In the genomic region with DNA sequence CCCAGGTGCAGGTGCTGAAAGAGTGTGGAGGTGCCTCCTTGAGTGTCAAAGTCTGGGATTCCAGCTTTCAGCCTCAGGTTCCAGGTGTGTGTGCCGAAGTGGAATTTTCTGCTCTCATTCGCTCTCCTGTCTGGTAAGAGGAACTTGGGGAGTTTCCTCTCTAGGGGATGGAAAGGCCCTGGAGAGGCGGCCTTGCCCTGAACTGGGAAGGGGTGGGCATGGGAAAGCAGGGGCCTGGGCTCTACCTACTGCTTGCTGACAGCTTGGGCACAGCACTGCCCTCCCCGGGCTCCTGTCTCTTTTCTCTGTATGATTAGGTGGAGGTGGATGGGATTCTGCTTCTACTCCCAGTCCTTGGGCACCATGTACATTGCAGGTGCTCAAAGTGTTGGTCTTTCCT, we compare ENCODE assay signal across 7 cellular contexts.
"Had no signal": no experiment of that assay in that cellular context is flagged by ENCODE, and none has a peak within 500 bp of the region (broad histone marks: within the 10 kb centered on the region; RNA-seq: fewer than 3 reads in every experiment).

No MANE protein-coding gene starts in this region.

- DNase-seq: IMR-90, KBM-7 had no signal

- FAIRE-seq: HepG2, HTR-8/SVneo, K562 had no signal

- H3K27ac Mint-ChIP-seq: IgD-negative memory B cell had no signal

- H3K27ac ChIP-seq: HL-60 had no signal

- H3K4me1 Mint-ChIP-seq: IgD-negative memory B cell had no signal

- H3K36me3 Mint-ChIP-seq: IgD-negative memory B cell had no signal

- H3K4me3 ChIP-seq: K562 had no signal

- H3K27me3 Mint-ChIP-seq: IgD-negative memory B cell had no signal
